In genomic region chr6:161327360-161327953, GRCh38 we compare ENCODE assay signal across 25 cellular contexts. TPM values are rescaled to one million over a fixed set of nuclear protein-coding genes. Genes with fewer than 3 reads are reported as not detected.
DNase-seq lines count a peak whose midpoint lies in the region; TF ChIP-seq lines count a peak whose summit lies in the region.
"Had no signal": no experiment of that assay in that cellular context is flagged by ENCODE, and none has a peak within 500 bp of the region (broad histone marks: within the 10 kb centered on the region; RNA-seq: fewer than 3 reads in every experiment).

No MANE protein-coding gene starts in this region.

- no peak overlapping the region for H3K4me3 ChIP-seq in HEK293 (ENCODE audit: low read depth, low read length)
- H3K4me3 ChIP-seq: ascending aorta, dorsolateral prefrontal cortex, psoas muscle, tibial artery had no signal

- no peaks in the 10 kb centered on the region for H3K36me3 ChIP-seq in HEK293 (ENCODE audit: control insufficient read depth in 2 of 2, insufficient read depth in 1 of 2, low read length in 2 of 2)
- H3K36me3 ChIP-seq: ascending aorta, tibial artery had no signal

- DNase-seq in EL, result peak; percentile 13
- DNase-seq in RPMI7951 (ENCODE audit: low read depth), result peak; percentile 28
- peak; percentile 33 for DNase-seq in iPS DF 4.7 (ENCODE audit: extremely low read depth, low spot score)
- no peak for DNase-seq in NCI-H774 (lab: John Stamatoyannopoulos, UW)
- no peak for DNase-seq in COLO668 (lab: John Stamatoyannopoulos, UW; ENCODE audit: unreplicated experiment)
- DNase-seq in SIG-M5 treated with dmso at 0.1 percent for 504 hours (lab: John Stamatoyannopoulos, UW; ENCODE audit: unreplicated experiment), result no peak
- DNase-seq: activated CD4-positive, alpha-beta memory T cell treated with anti-CD3 and anti-CD28 coated beads, Interleukin-2, amount 10 ng/mL, durations not matched to agents 7 days and 5 days; CD8-positive, alpha-beta T cell; DND-41; dorsolateral prefrontal cortex; KG1; left colon; MV-4-11; naive B cell; NCI-H1694 treated with DMSO at 0.1 percent for 48 hours; NCI-H526; nucleus accumbens; psoas muscle; SHP77; stimulated activated naive CD8-positive, alpha-beta T cell treated with anti-CD3 and anti-CD28 coated beads, Interleukin-15, amount 100 ng/mL, for 72 hours; SW 1271; T1000; tibial artery had no signal

- POLR2A ChIA-PET in HEK293 (lab: Yijun Ruan, JAX), result no interaction called here

- no peak overlapping the region for H3K27ac ChIP-seq in HEK293 (ENCODE audit: extremely low read depth, low read depth, low read length)
- H3K27ac ChIP-seq: ascending aorta, dorsolateral prefrontal cortex, psoas muscle, tibial artery had no signal

- H3K9me3 ChIP-seq in HEK293 (ENCODE audit: control insufficient read depth, insufficient read depth, low read depth, low read length), result no peaks in the 10 kb centered on the region
- H3K9me3 ChIP-seq: ascending aorta, tibial artery had no signal

- TF ChIP-seq CTCF in HEK293 (tag by site-specific recombination; IDR thresholded peaks at IDR 0.05), result no peak

- H3K4me1 ChIP-seq in HEK293 (ENCODE audit: control insufficient read depth, insufficient read depth, low read length), result no peaks in the 10 kb centered on the region
- H3K4me1 ChIP-seq: ascending aorta, psoas muscle, tibial artery had no signal

- CTCF ChIA-PET in HEK293 (lab: Yijun Ruan, JAX), result interaction anchor here (0.6 kb wide), 1 partner anchor 72 kb away, joined by 3 read pairs; no protein-coding TSS in a partner anchor

TF ChIP-seq in HEK293, 187 proteins besides CTCF, POLR2A, EP300 and RAD21:
- TF ChIP-seq TRIM28 (IDR thresholded peaks at IDR 0.05; ENCODE audit: borderline replicate concordance, low read length) (peak; percentile 95), RBAK (tag by site-specific recombination; IDR thresholded peaks at IDR 0.05) (no peak), SETDB1 (IDR thresholded peaks at IDR 0.05; ENCODE audit: insufficient read length, low read length) (peak; percentile 100), HIC1 (tag by site-specific recombination; IDR thresholded peaks at IDR 0.05) (no peak)
TF ChIP-seq in HEK293: peak in this region for 2.

RNA-seq across cellular contexts. Expression of gene AGPAT4, which starts 53.6 kb away (rescaled TPM):
- 15.5 and 16.2 TPM in 2 replicates for total RNA-seq in RPMI7951 (2014; rRNA removed; shearing (Covaris generic))

Comparison
In these comparisons a context has a peak if more than half of its experiments do, and no peak if none do; other contexts are left out.
1. DNase-seq: peak in EL (single experiment), RPMI7951 (single experiment) and iPS DF 4.7 (single experiment); none in NCI-H774 (single experiment), COLO668 (single experiment) and SIG-M5 treated with dmso at 0.1 percent for 504 hours (single experiment).